Comparison of ENCODE assay signal across 21 cellular contexts in the genomic region with DNA sequence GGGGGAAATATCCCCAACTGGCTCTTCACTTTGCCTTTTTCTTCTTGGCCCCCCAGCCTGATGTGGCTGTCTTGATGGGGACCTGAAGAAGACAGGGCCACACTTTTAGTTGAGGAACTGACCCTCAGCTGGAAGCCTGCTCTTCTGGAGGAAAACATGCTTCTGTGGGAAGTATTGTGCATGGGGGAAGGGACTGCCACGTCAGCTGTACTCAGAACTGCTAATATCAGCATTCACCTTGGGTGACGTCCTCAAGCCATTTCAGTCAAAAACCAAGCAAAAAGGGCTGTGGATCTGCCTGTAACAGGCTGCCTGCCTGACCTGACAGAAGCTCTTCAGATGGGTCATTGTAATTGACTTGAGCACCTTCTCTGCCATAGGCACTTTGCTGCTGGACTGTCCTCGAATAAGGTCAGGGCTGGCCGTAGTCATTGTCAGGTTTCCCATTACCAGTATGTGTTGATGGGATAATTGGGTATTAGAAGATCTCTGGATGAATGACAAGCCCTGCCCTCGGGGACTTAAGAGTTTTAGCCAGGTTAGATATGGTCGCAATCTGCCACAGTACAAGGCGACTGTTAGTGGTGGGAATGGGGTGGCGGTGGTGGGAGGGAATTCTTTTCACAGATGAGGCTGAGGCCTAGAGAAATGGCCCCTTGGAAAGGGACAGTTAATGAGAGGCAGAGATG. TPM values are rescaled to one million over a fixed set of nuclear protein-coding genes. Genes with fewer than 3 reads are reported as not detected.
"Had no signal": no experiment of that assay in that cellular context is flagged by ENCODE, and none has a peak within 500 bp of the region (broad histone marks: within the 10 kb centered on the region; RNA-seq: fewer than 3 reads in every experiment).

No MANE protein-coding gene starts in this region.

- DNase-seq: activated CD4-positive, alpha-beta T cell treated with anti-CD3 and anti-CD28 coated beads, Interleukin-2, amount 10 ng/mL, durations not matched to agents 24 days and 14 days; activated CD4-positive, CD25-positive, alpha-beta regulatory T cell; activated CD8-positive, alpha-beta memory T cell treated with anti-CD3 and anti-CD28 coated beads, Interleukin-2, amount 50 U/mL, for 4 hours; activated CD8-positive, alpha-beta T cell treated with anti-CD3 and anti-CD28 coated beads, Interleukin-2, amount 10 ng/mL, durations not matched to agents 7 days and 5 days; activated effector memory CD4-positive, alpha-beta T cell treated with anti-CD3 and anti-CD28 coated beads, Interleukin-2, amount 50 U/mL, for 16 hours; activated T-cell treated with anti-CD3 and anti-CD28 coated beads, Interleukin-2, amount 50 U/mL, for 48 hours; body of pancreas; effector CD8-positive, alpha-beta T cell; islet precursor cell; naive B cell; nucleus accumbens; right cardiac atrium; stimulated activated CD4-positive, alpha-beta T cell treated with anti-CD3 and anti-CD28 coated beads, Interleukin-4, amount 100 ng/mL, for 4 hours; stimulated activated CD8-positive, alpha-beta memory T cell treated with anti-CD3 and anti-CD28 coated beads, Interleukin-4, amount 100 ng/mL, for 48 hours; stimulated activated naive CD4-positive, alpha-beta T cell treated with Interleukin-2 at 50 U/mL for 16 hours; substantia nigra had no signal

- H3K9me3 ChIP-seq: body of pancreas, tibial nerve had no signal

- H3K27ac ChIP-seq: body of pancreas, epithelial cell of prostate, skin epidermis, tibial nerve had no signal

- FAIRE-seq: TTC549 had no signal

- H3K4me3 ChIP-seq: body of pancreas, skin epidermis, tibial nerve had no signal

- ATAC-seq: activated CD8-positive, alpha-beta T cell treated with anti-CD3 and anti-CD28 coated beads, Interleukin-2, amount 10 ng/mL, durations not matched to agents 7 days and 5 days; body of pancreas; left lobe of liver; right cardiac atrium had no signal

- H3K27me3 ChIP-seq: body of pancreas, tibial nerve had no signal

RNA-seq across cellular contexts. Expression of a gene that starts 10.4 kb away (rescaled TPM):
- total RNA-seq: activated CD8-positive, alpha-beta T cell treated with anti-CD3 and anti-CD28 coated beads, Interleukin-2, amount 10 ng/mL, durations not matched to agents 7 days and 5 days had no signal
